Comparison of ENCODE assay signal across 38 cellular contexts in the genomic region with DNA sequence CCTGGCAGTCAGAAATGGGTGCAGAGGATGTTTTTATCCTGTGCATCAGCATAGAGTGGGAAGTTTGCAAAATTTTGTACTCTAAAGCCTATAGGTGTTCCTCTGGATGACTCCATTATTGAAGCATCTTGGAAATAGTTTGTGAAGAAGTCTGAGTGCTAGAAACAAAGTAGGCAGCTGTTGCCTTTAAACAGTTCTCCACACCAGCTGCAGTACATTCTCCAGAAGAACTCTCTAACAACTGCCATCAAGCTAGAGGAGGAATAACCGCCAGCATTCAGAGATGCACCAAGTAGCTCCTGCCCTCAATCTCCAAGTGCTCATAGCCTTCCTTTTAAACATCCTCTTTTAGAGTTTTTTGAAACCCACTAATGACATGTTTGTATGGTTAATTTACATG.
"Had no signal": no experiment of that assay in that cellular context is flagged by ENCODE, and none has a peak within 500 bp of the region (broad histone marks: within the 10 kb centered on the region; RNA-seq: fewer than 3 reads in every experiment).

No MANE protein-coding gene starts in this region.

- H3K9me3 ChIP-seq: adrenal gland, ascending aorta, body of pancreas had no signal

- H3K9me3 Mint-ChIP-seq: activated naive CD4-positive, alpha-beta T cell treated with anti-CD3 and anti-CD28 coated beads for 36 hours; activated naive CD4-positive, alpha-beta T cell treated with anti-CD3 and anti-CD28 coated beads, Interleukin-2, amount 10 ng/mL, durations not matched to agents 7 days and 5 days; activated naive CD4-positive, alpha-beta T cell treated with anti-CD3 and anti-CD28 coated beads, Interleukin-2, amount 50 U/mL, for 24 hours; activated naive CD8-positive, alpha-beta T cell treated with anti-CD3 and anti-CD28 coated beads for 36 hours; activated naive CD8-positive, alpha-beta T cell treated with anti-CD3 and anti-CD28 coated beads, Interleukin-2, amount 10 ng/mL, durations not matched to agents 7 days and 5 days; activated T-helper 1 cell treated with anti-CD3 and anti-CD28 coated beads, Interleukin-12 subunit alpha, Interleukin-12 subunit beta, Interleukin-2, Interleukin-4 antibody, amounts not matched to agents 30 ng/mL and 10 ng/mL and 1 ng/mL, durations not matched to agents 14 hours and 24 hours and 36 hours; activated T-helper 2 cell treated with anti-CD3 and anti-CD28 coated beads, Interferon-gamma antibody, Interleukin-2, Interleukin-4, amounts not matched to agents 10 μg/mL and 5 μg/mL and 100 μg/mL, durations not matched to agents 14 hours and 24 hours and 36 hours; central memory CD8-positive, alpha-beta T cell had no signal

- H3K36me3 Mint-ChIP-seq: activated naive CD4-positive, alpha-beta T cell treated with anti-CD3 and anti-CD28 coated beads, Interleukin-2, amount 10 ng/mL, durations not matched to agents 7 days and 5 days; activated naive CD4-positive, alpha-beta T cell treated with anti-CD3 and anti-CD28 coated beads, Interleukin-2, amount 50 U/mL, for 24 hours; activated naive CD8-positive, alpha-beta T cell; activated naive CD8-positive, alpha-beta T cell treated with anti-CD3 and anti-CD28 coated beads for 36 hours; activated naive CD8-positive, alpha-beta T cell treated with anti-CD3 and anti-CD28 coated beads, Interleukin-2, amount 10 ng/mL, durations not matched to agents 7 days and 5 days; brain had no signal

- H3K27ac Mint-ChIP-seq: activated naive CD4-positive, alpha-beta T cell treated with anti-CD3 and anti-CD28 coated beads for 36 hours; activated naive CD4-positive, alpha-beta T cell treated with anti-CD3 and anti-CD28 coated beads, Interleukin-2, amount 10 ng/mL, durations not matched to agents 7 days and 5 days; activated naive CD4-positive, alpha-beta T cell treated with anti-CD3 and anti-CD28 coated beads, Interleukin-2, amount 50 U/mL, for 24 hours; activated naive CD4-positive, alpha-beta T cell treated with anti-CD3 and anti-CD28 coated beads, Interleukin-2, amount 50 U/mL, for 72 hours; activated naive CD8-positive, alpha-beta T cell; activated naive CD8-positive, alpha-beta T cell treated with anti-CD3 and anti-CD28 coated beads for 36 hours; activated naive CD8-positive, alpha-beta T cell treated with anti-CD3 and anti-CD28 coated beads, Interleukin-2, amount 10 ng/mL, durations not matched to agents 7 days and 5 days; activated naive CD8-positive, alpha-beta T cell treated with anti-CD3 and anti-CD28 coated beads, Interleukin-2, amount 50 U/mL, for 24 hours; activated T-cell treated with anti-CD3 and anti-CD28 coated beads, Interleukin-2, amount 50 U/mL, for 24 hours; activated T-cell treated with anti-CD3 and anti-CD28 coated beads, Interleukin-2, amount 50 U/mL, for 72 hours; activated T-helper 1 cell treated with anti-CD3 and anti-CD28 coated beads, Interleukin-12 subunit alpha, Interleukin-12 subunit beta, Interleukin-2, Interleukin-4 antibody, amounts not matched to agents 30 ng/mL and 10 ng/mL and 1 ng/mL, durations not matched to agents 14 hours and 24 hours and 36 hours; activated T-helper 17 cell treated with anti-CD3 and anti-CD28 coated beads, Interleukin-2, amount 50 U/mL, for 72 hours; activated T-helper 2 cell treated with anti-CD3 and anti-CD28 coated beads, Interferon-gamma antibody, Interleukin-2, Interleukin-4, amounts not matched to agents 10 μg/mL and 5 μg/mL and 100 μg/mL, durations not matched to agents 14 hours and 24 hours and 36 hours; brain had no signal

- H3K27me3 ChIP-seq: adrenal gland, ascending aorta, body of pancreas, brain microvascular endothelial cell, breast epithelium had no signal

- H3K4me1 Mint-ChIP-seq: activated naive CD4-positive, alpha-beta T cell treated with anti-CD3 and anti-CD28 coated beads, Interleukin-2, amount 10 ng/mL, durations not matched to agents 7 days and 5 days; activated naive CD4-positive, alpha-beta T cell treated with anti-CD3 and anti-CD28 coated beads, Interleukin-2, amount 50 U/mL, for 24 hours; activated naive CD8-positive, alpha-beta T cell treated with anti-CD3 and anti-CD28 coated beads for 36 hours; activated naive CD8-positive, alpha-beta T cell treated with anti-CD3 and anti-CD28 coated beads, Interleukin-2, amount 10 ng/mL, durations not matched to agents 7 days and 5 days; activated T-helper 17 cell treated with anti-CD3 and anti-CD28 coated beads, Interleukin-2, amount 50 U/mL, for 72 hours; central memory CD8-positive, alpha-beta T cell had no signal

- H3K27ac ChIP-seq: adrenal gland, ascending aorta, body of pancreas, brain microvascular endothelial cell, breast epithelium, cardiac muscle cell had no signal

- H3K4me3 ChIP-seq: adrenal gland, ascending aorta, body of pancreas, breast epithelium, cardiac muscle cell had no signal

- H3K36me3 ChIP-seq: adrenal gland, ascending aorta, brain microvascular endothelial cell, breast epithelium, cardiac muscle cell had no signal

- DNase-seq: activated effector memory CD4-positive, alpha-beta T cell treated with anti-CD3 and anti-CD28 coated beads, Interleukin-2, amount 50 U/mL, for 16 hours; activated effector memory CD4-positive, alpha-beta T cell treated with Interleukin-2 at 50 U/mL for 16 hours; activated gamma-delta T cell; activated gamma-delta T cell treated with Interleukin-2 at 50 U/mL for 16 hours; activated naive CD4-positive, alpha-beta T cell; activated naive CD4-positive, alpha-beta T cell treated with anti-CD3 and anti-CD28 coated beads for 36 hours; activated naive CD4-positive, alpha-beta T cell treated with anti-CD3 and anti-CD28 coated beads, Interleukin-2, amount 10 ng/mL, durations not matched to agents 7 days and 5 days; activated naive CD4-positive, alpha-beta T cell treated with anti-CD3 and anti-CD28 coated beads, Interleukin-2, amount 50 U/mL, for 16 hours; activated naive CD4-positive, alpha-beta T cell treated with Interleukin-2 at 50 U/mL for 16 hours; activated naive CD8-positive, alpha-beta T cell treated with anti-CD3 and anti-CD28 coated beads for 36 hours; activated naive CD8-positive, alpha-beta T cell treated with anti-CD3 and anti-CD28 coated beads, Interleukin-2, amount 10 ng/mL, durations not matched to agents 7 days and 5 days; activated naive CD8-positive, alpha-beta T cell treated with anti-CD3 and anti-CD28 coated beads, Interleukin-2, amount 50 U/mL, for 24 hours; activated T-cell treated with anti-CD3 and anti-CD28 coated beads, Interleukin-2, amount 50 U/mL, for 1 hour; activated T-cell treated with anti-CD3 and anti-CD28 coated beads, Interleukin-2, amount 50 U/mL, for 24 hours; activated T-cell treated with anti-CD3 and anti-CD28 coated beads, Interleukin-2, amount 50 U/mL, for 4 hours; activated T-cell treated with anti-CD3 and anti-CD28 coated beads, Interleukin-2, amount 50 U/mL, for 48 hours; activated T-cell treated with anti-CD3 and anti-CD28 coated beads, Interleukin-2, amount 50 U/mL, for 72 hours; adrenal gland; amniotic stem cell; amygdala; anterior cingulate cortex; aorta; body of pancreas; brain microvascular endothelial cell; caudate nucleus; central memory CD4-positive, alpha-beta T cell; cerebellar nuclear complex had no signal

- H3K27me3 Mint-ChIP-seq: activated naive CD4-positive, alpha-beta T cell treated with anti-CD3 and anti-CD28 coated beads, Interleukin-2, amount 10 ng/mL, durations not matched to agents 7 days and 5 days; activated naive CD8-positive, alpha-beta T cell treated with anti-CD3 and anti-CD28 coated beads, Interleukin-2, amount 10 ng/mL, durations not matched to agents 7 days and 5 days had no signal

- ATAC-seq: activated naive CD4-positive, alpha-beta T cell treated with anti-CD3 and anti-CD28 coated beads, Interleukin-2, amount 50 U/mL, for 72 hours; activated naive CD8-positive, alpha-beta T cell treated with anti-CD3 and anti-CD28 coated beads, Interleukin-2, amount 50 U/mL, for 24 hours; activated T-cell treated with anti-CD3 and anti-CD28 coated beads, Interleukin-2, amount 50 U/mL, for 72 hours; activated T-helper 17 cell treated with anti-CD3 and anti-CD28 coated beads, Interleukin-2, amount 50 U/mL, for 72 hours; body of pancreas had no signal

- H3K4me3 Mint-ChIP-seq: activated naive CD4-positive, alpha-beta T cell treated with anti-CD3 and anti-CD28 coated beads for 36 hours; activated naive CD4-positive, alpha-beta T cell treated with anti-CD3 and anti-CD28 coated beads, Interleukin-2, amount 10 ng/mL, durations not matched to agents 7 days and 5 days; activated naive CD4-positive, alpha-beta T cell treated with anti-CD3 and anti-CD28 coated beads, Interleukin-2, amount 50 U/mL, for 24 hours; activated naive CD8-positive, alpha-beta T cell; activated naive CD8-positive, alpha-beta T cell treated with anti-CD3 and anti-CD28 coated beads for 36 hours; activated naive CD8-positive, alpha-beta T cell treated with anti-CD3 and anti-CD28 coated beads, Interleukin-2, amount 10 ng/mL, durations not matched to agents 7 days and 5 days; activated naive CD8-positive, alpha-beta T cell treated with anti-CD3 and anti-CD28 coated beads, Interleukin-2, amount 50 U/mL, for 24 hours; activated T-cell treated with anti-CD3 and anti-CD28 coated beads, Interleukin-2, amount 50 U/mL, for 24 hours; activated T-cell treated with anti-CD3 and anti-CD28 coated beads, Interleukin-2, amount 50 U/mL, for 4 hours; activated T-cell treated with anti-CD3 and anti-CD28 coated beads, Interleukin-2, amount 50 U/mL, for 72 hours; activated T-helper 1 cell treated with anti-CD3 and anti-CD28 coated beads, Interleukin-12 subunit alpha, Interleukin-12 subunit beta, Interleukin-2, Interleukin-4 antibody, amounts not matched to agents 30 ng/mL and 10 ng/mL and 1 ng/mL, durations not matched to agents 14 hours and 24 hours and 36 hours; activated T-helper 17 cell treated with anti-CD3 and anti-CD28 coated beads, Interleukin-2, amount 50 U/mL, for 72 hours; brain; central memory CD8-positive, alpha-beta T cell had no signal

- H3K4me1 ChIP-seq: adrenal gland, ascending aorta, body of pancreas had no signal
